Comparison of ENCODE assay signal across 8 cellular contexts in the genomic region with DNA sequence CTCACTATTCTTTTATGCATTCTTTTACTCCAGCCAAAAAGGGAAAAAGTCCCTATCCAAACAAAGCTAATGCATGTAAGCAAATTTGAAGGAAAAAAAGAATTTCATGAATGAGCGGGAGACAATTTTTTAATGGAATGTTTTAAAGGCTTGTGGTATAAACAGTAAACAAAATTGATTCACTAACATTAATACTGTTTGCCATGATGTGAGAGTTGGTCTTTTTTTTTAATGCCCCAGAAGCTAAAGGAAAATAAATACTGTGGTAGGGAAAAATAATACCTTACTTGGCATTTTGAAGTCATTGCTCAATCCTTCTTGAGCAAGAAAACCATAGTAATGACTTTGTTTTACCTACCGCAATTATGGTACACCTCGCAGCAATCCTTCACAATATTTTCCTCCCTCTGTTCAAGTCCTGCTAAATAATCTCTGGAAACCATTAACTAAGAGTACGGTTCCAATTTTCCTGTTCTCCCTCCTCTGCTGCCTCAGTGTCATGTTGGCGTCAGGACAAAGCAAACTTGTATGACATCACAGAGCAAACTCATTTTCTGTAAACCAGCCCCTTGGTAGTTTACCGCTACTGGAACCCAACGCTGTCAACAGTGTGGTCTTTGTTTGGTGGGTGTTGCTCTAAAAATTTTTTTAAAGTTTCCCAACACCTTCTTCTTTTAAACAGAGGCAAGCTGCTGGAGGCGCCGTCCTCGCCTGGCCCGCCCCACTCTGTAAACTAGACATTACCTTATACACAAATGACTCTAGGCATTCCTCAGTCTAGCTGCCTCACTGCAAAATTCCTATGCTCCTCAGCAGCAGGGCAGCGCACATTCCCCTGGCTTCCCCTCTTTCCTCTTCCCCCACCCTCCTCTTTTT.
DNase-seq lines count a peak whose midpoint lies in the region; ATAC-seq, FAIRE-seq and TF ChIP-seq lines count a peak whose summit lies in the region.

No MANE protein-coding gene starts in this region.

- H3K4me2 ChIP-seq in endothelial cell of umbilical vein (ENCODE audit: insufficient read depth, low read length): peak overlapping the region; percentile 86

- H3K9me3 Mint-ChIP-seq in nephron progenitor cell (peaks cover 13% of the 10 kb centered on the region), CD14-positive monocyte (peaks cover 4 to 13% (median 7%) of the 10 kb centered on the region in 7 donors)

- H2AFZ ChIP-seq in endothelial cell of umbilical vein (ENCODE audit: low read depth, low read length): peak overlapping the region; percentile 92

- H4K20me1 ChIP-seq in endothelial cell of umbilical vein (replicated peaks; ENCODE audit: control insufficient read depth, extremely low read depth, insufficient read depth, low read length): no peaks in the 10 kb centered on the region

- H3K27ac Mint-ChIP-seq in nephron progenitor cell (no peak overlapping the region), CD14-positive monocyte (no peak overlapping the region)

- H3K27me3 ChIP-seq in HAP-1 (ENCODE audit: low read depth) (no peaks in the 10 kb centered on the region), endothelial cell of umbilical vein (ENCODE audit: control insufficient read depth in 2 of 2, insufficient read depth in 2 of 2, low read length in 2 of 2) (no peaks in the 10 kb centered on the region)

- no peak for TF ChIP-seq CTCF in endothelial cell of umbilical vein (IDR thresholded peaks at IDR 0.05; ENCODE audit: extremely low read depth in 1 of 2, insufficient read depth in 1 of 2, low read depth in 1 of 2, low read length in 2 of 2)
- no peak for TF ChIP-seq CTCF in nephron progenitor cell (IDR thresholded peaks at IDR 0.05)
- no peak for TF ChIP-seq CTCF in CD14-positive monocyte (IDR thresholded peaks at IDR 0.05)
- TF ChIP-seq CTCF in GM10248 (IDR thresholded peaks at IDR 0.05; ENCODE audit: control extremely low read depth, extremely low read depth, low read depth, missing control alignments): no peak

- ATAC-seq in GM21515 (IDR thresholded peaks at IDR 0.05; ENCODE audit: unreplicated experiment): no peak

- no peak overlapping the region for H3K4me3 Mint-ChIP-seq in nephron progenitor cell
- no peak overlapping the region for H3K4me3 Mint-ChIP-seq in CD14-positive monocyte

- no peaks in the 10 kb centered on the region for H3K9me1 ChIP-seq in endothelial cell of umbilical vein (replicated peaks; ENCODE audit: control insufficient read depth, extremely low read depth, insufficient read depth, low read length)

- H3K9ac ChIP-seq in SK-N-MC (ENCODE audit: insufficient read length) (peak overlapping the region; percentile 56), endothelial cell of umbilical vein (replicated peaks; ENCODE audit: extremely low read depth, insufficient read depth, low read length) (peak overlapping the region; percentile 92)

- no peak for FAIRE-seq in endothelial cell of umbilical vein (lab: Jason Lieb, UNC)

- TSS peak; percentile 66 for BruUV-seq in endothelial cell of umbilical vein (replicated peaks; lab: Mats Ljungman, UMichigan)

- H3K79me2 ChIP-seq in endothelial cell of umbilical vein (ENCODE audit: control insufficient read depth, insufficient read depth, low read length): no peaks in the 10 kb centered on the region

- CTCF ChIA-PET in endothelial cell of umbilical vein (lab: Charles Lee) (interaction anchor here (0.8 to 2.9 kb wide), 13 partner anchors 13 to 277 kb away, joined by 3 to 16 read pairs (median 5); no protein-coding TSS in a partner anchor), GM10248 (lab: Yijun Ruan, JAX) (interaction anchor here (0.7 to 1.9 kb wide), 4 partner anchors 8 to 110 kb away, joined by 3 to 7 read pairs (median 4); no protein-coding TSS in a partner anchor)

- DNase-seq in HAP-1 (ENCODE audit: low spot score in 2 of 2) (no peak), SK-N-MC (ENCODE audit: low read depth, low spot score) (no peak), endothelial cell of umbilical vein (ENCODE audit: low read depth, low spot score) (no peak), nephron progenitor cell (peak; percentile 59), CD14-positive monocyte (ENCODE audit: low spot score) (no peak), GM10248 (ENCODE audit: extremely low spot score) (no peak), cerebellar nuclear complex (lab: John Stamatoyannopoulos, UW) (no peak)

- H3K4me1 ChIP-seq in HAP-1 (peaks cover 24% of the 10 kb centered on the region), endothelial cell of umbilical vein (ENCODE audit: control insufficient read depth, extremely low read depth, insufficient read depth, low read length) (peaks cover 48% of the 10 kb centered on the region)

- H3K27me3 Mint-ChIP-seq in nephron progenitor cell (ENCODE audit: low read depth, poor library complexity): peaks cover under 1% of the 10 kb centered on the region
- peaks cover 0 to 2% (median 0%) of the 10 kb centered on the region in 3 donors for H3K27me3 Mint-ChIP-seq in CD14-positive monocyte (ENCODE audit: low read depth in 3 of 3)

- H3K4me1 Mint-ChIP-seq in nephron progenitor cell: peaks cover 10% of the 10 kb centered on the region
- H3K4me1 Mint-ChIP-seq in CD14-positive monocyte: peaks cover 14% of the 10 kb centered on the region

- no peak for TF ChIP-seq POLR2A in endothelial cell of umbilical vein (IDR thresholded peaks at IDR 0.05; ENCODE audit: low read depth, low read length)

- H3K27ac ChIP-seq in SK-N-MC (peak overlapping the region; percentile 95), endothelial cell of umbilical vein (ENCODE audit: insufficient read depth, low read depth, low read length) (peak overlapping the region; percentile 99)

- H3K4me3 ChIP-seq in HAP-1 (0 out of 2 replicates have a peak overlapping the region, but pooled peaks have one; percentile 1), SK-N-MC (peak overlapping the region; percentile 59), endothelial cell of umbilical vein (replicated peaks in 1 of 3; ENCODE audit: insufficient read depth in 1 of 3, low read depth in 1 of 3, low read length in 3 of 3) (peak overlapping the region in 1 of 3 experiments; percentile 48)

- in situ Hi-C loops in HAP-1 (cut with MboI; ENCODE audit: low sequenced_read_pairs): no loop called here

- H3K36me3 Mint-ChIP-seq in nephron progenitor cell (ENCODE audit: low read depth) (peaks cover 9% of the 10 kb centered on the region), CD14-positive monocyte (peaks cover 0 to 4% of the 10 kb centered on the region in 2 donors)

- dilution Hi-C loops in endothelial cell of umbilical vein (cut with MboI; ENCODE audit: extremely low pct_ligation_motif_present, low sequenced_read_pairs): no loop called here

- POLR2A ChIA-PET in endothelial cell of umbilical vein (lab: Charles Lee) (interaction anchor here (0.6 to 1.2 kb wide), 7 partner anchors 13 to 272 kb away, joined by 3 to 7 read pairs (median 5); no protein-coding TSS in a partner anchor), GM10248 (lab: Yijun Ruan, JAX) (no interaction called here)

- H3K36me3 ChIP-seq in HAP-1 (replicated peaks): no peaks in the 10 kb centered on the region
- H3K36me3 ChIP-seq in SK-N-MC (ENCODE audit: insufficient read depth, low read length): no peaks in the 10 kb centered on the region
- no peaks in the 10 kb centered on the region for H3K36me3 ChIP-seq in endothelial cell of umbilical vein (ENCODE audit: control insufficient read depth in 2 of 2, extremely low read depth in 1 of 2, insufficient read depth in 2 of 2, low read length in 2 of 2)

- no peaks in the 10 kb centered on the region for H3K9me3 ChIP-seq in HAP-1
- H3K9me3 ChIP-seq in SK-N-MC (ENCODE audit: low read depth, low read length): no peaks in the 10 kb centered on the region
- H3K9me3 ChIP-seq in endothelial cell of umbilical vein (replicated peaks; ENCODE audit: control insufficient read depth, insufficient read depth, low read length): no peaks in the 10 kb centered on the region

- intact Hi-C loops in endothelial cell of umbilical vein (cut with micrococcal nuclease): loop anchor here (1.0 to 5.0 kb wide), 13 partner anchors 13 to 1136 kb away; a partner anchor contains a TSS
- intact Hi-C loops in CD14-positive monocyte (cut with micrococcal nuclease): no loop called here

TF ChIP-seq in endothelial cell of umbilical vein, 7 proteins besides CTCF, POLR2A, EP300 and RAD21:
- TF ChIP-seq, protein P1, sequence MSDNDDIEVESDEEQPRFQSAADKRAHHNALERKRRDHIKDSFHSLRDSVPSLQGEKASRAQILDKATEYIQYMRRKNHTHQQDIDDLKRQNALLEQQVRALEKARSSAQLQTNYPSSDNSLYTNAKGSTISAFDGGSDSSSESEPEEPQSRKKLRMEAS (IDR thresholded peaks at IDR 0.05; ENCODE audit: insufficient read depth, insufficient read length): no peak
- TF ChIP-seq GATA2 (IDR thresholded peaks at IDR 0.05; ENCODE audit: insufficient read depth, insufficient read length, low read depth, low read length) (no peak), JUN (IDR thresholded peaks at IDR 0.05; ENCODE audit: borderline replicate concordance, insufficient read depth, insufficient read length, low read depth) (no peak), POLR2AphosphoS5 (IDR thresholded peaks at IDR 0.05; ENCODE audit: insufficient read depth, low read depth, low read length) (no peak), FOS (IDR thresholded peaks at IDR 0.05; ENCODE audit: borderline replicate concordance, insufficient read depth, low read length) (no peak), EZH2 (IDR thresholded peaks at IDR 0.05; ENCODE audit: borderline replicate concordance, low read depth, low read length, severe bottlenecking) (no peak), MYC (IDR thresholded peaks at IDR 0.05; ENCODE audit: low read depth, low read length) (no peak)
TF ChIP-seq in endothelial cell of umbilical vein: peak in this region for 0.
